Comparison of ENCODE assay signal across 28 cellular contexts in genomic region chr11:117862753-117863152, GRCh38. TPM values are rescaled to one million over a fixed set of nuclear protein-coding genes. Genes with fewer than 3 reads are reported as not detected.
A peak's percentile ranks its signal among the peaks of the same experiment; 100 is the strongest.
DNase-seq lines count a peak whose midpoint lies in the region; ATAC-seq and TF ChIP-seq lines count a peak whose summit lies in the region.
"Had no signal": no experiment of that assay in that cellular context is flagged by ENCODE, and none has a peak within 500 bp of the region (broad histone marks: within the 10 kb centered on the region; RNA-seq: fewer than 3 reads in every experiment).

No MANE protein-coding gene starts in this region.

- H3K27ac Mint-ChIP-seq in endothelial cell (ENCODE audit: unreplicated experiment): peak overlapping the region; percentile 61
- peak overlapping the region; percentile 30 to 90 (median 56) for H3K27ac Mint-ChIP-seq in nephron
- H3K27ac Mint-ChIP-seq: activated CD4-positive, alpha-beta memory T cell treated with anti-CD3 and anti-CD28 coated beads, Interleukin-2, amount 10 ng/mL, durations not matched to agents 7 days and 5 days; activated naive CD8-positive, alpha-beta T cell treated with anti-CD3 and anti-CD28 coated beads, Interleukin-2, amount 50 U/mL, for 24 hours; activated T-cell treated with anti-CD3 and anti-CD28 coated beads, Interleukin-2, amount 50 U/mL, for 24 hours; CD4-positive, alpha-beta T cell; HFFc6; naive B cell; T-helper 1 cell treated with Interleukin-12 subunit alpha and Interleukin-12 subunit beta and Interleukin-4 antibody, amounts not matched to agents 30 μg/mL and 1 μg/mL, for 36 hours had no signal

- H3K4me3 Mint-ChIP-seq in endothelial cell (ENCODE audit: unreplicated experiment): no peak overlapping the region
- no peak overlapping the region for H3K4me3 Mint-ChIP-seq in nephron
- H3K4me3 Mint-ChIP-seq: activated CD4-positive, alpha-beta memory T cell treated with anti-CD3 and anti-CD28 coated beads, Interleukin-2, amount 10 ng/mL, durations not matched to agents 7 days and 5 days; activated naive CD8-positive, alpha-beta T cell treated with anti-CD3 and anti-CD28 coated beads, Interleukin-2, amount 50 U/mL, for 24 hours; activated T-cell treated with anti-CD3 and anti-CD28 coated beads, Interleukin-2, amount 50 U/mL, for 24 hours; CD4-positive, alpha-beta T cell; HFFc6; naive B cell; T-helper 1 cell treated with Interleukin-12 subunit alpha and Interleukin-12 subunit beta and Interleukin-4 antibody, amounts not matched to agents 30 μg/mL and 1 μg/mL, for 36 hours had no signal

- peaks cover 72% of the 10 kb centered on the region for H3K4me1 ChIP-seq in testis

- H3K36me3 ChIP-seq in testis (ENCODE audit: low read depth, missing control alignments): no peaks in the 10 kb centered on the region

- H3K36me3 Mint-ChIP-seq in endothelial cell (ENCODE audit: low read depth, unreplicated experiment): no peaks in the 10 kb centered on the region
- peaks cover 11% of the 10 kb centered on the region for H3K36me3 Mint-ChIP-seq in nephron (ENCODE audit: low read depth)
- H3K36me3 Mint-ChIP-seq: naive B cell had no signal

- peak overlapping the region; percentile 79 to 83 for H3K27ac ChIP-seq in testis
- H3K27ac ChIP-seq: GM23248, HL-60, SK-N-MC had no signal

- ATAC-seq in HG03097 (IDR thresholded peaks at IDR 0.05; ENCODE audit: low FRiP score, unreplicated experiment): no peak
- ATAC-seq: activated CD4-positive, CD25-positive, alpha-beta regulatory T cell treated with anti-CD3 and anti-CD28 coated beads, Interleukin-2, amount 50 U/mL, for 24 hours; activated naive CD8-positive, alpha-beta T cell treated with anti-CD3 and anti-CD28 coated beads, Interleukin-2, amount 50 U/mL, for 24 hours had no signal

- intact Hi-C loops in testis (cut with DNase I; ENCODE audit: low total_unique reads): no loop called here

- no peaks in the 10 kb centered on the region for H3K9me3 ChIP-seq in testis

- TF ChIP-seq CTCF in endothelial cell (IDR thresholded peaks at IDR 0.05; ENCODE audit: unreplicated experiment): no peak
- no peak for TF ChIP-seq CTCF in nephron (IDR thresholded peaks at IDR 0.05; ENCODE audit: unreplicated experiment in 3 of 3)
- TF ChIP-seq CTCF in testis (IDR thresholded peaks at IDR 0.05): no peak

- H3K27me3 Mint-ChIP-seq in endothelial cell (ENCODE audit: unreplicated experiment) (peaks cover 9% of the 10 kb centered on the region), nephron (ENCODE audit: low read depth) (no peaks in the 10 kb centered on the region)
- H3K27me3 Mint-ChIP-seq: activated T-cell treated with anti-CD3 and anti-CD28 coated beads, Interleukin-2, amount 50 U/mL, for 24 hours had no signal

- H3K4me1 Mint-ChIP-seq in endothelial cell (ENCODE audit: unreplicated experiment) (peaks cover 26% of the 10 kb centered on the region), nephron (peaks cover 86% of the 10 kb centered on the region)
- H3K4me1 Mint-ChIP-seq: naive B cell had no signal

- no peak for TF ChIP-seq POLR2A in testis (IDR thresholded peaks at IDR 0.05)

- 68 to 78% methylated on average over 1 of the region's 1 CpG for WGBS in testis, 2 donors

- H3K9me3 Mint-ChIP-seq in endothelial cell (ENCODE audit: unreplicated experiment) (no peaks in the 10 kb centered on the region), nephron (no peaks in the 10 kb centered on the region)
- H3K9me3 Mint-ChIP-seq: activated CD4-positive, alpha-beta memory T cell treated with anti-CD3 and anti-CD28 coated beads, Interleukin-2, amount 10 ng/mL, durations not matched to agents 7 days and 5 days; activated naive CD8-positive, alpha-beta T cell treated with anti-CD3 and anti-CD28 coated beads, Interleukin-2, amount 50 U/mL, for 24 hours; activated T-cell treated with anti-CD3 and anti-CD28 coated beads, Interleukin-2, amount 50 U/mL, for 24 hours; CD4-positive, alpha-beta T cell; HFFc6; naive B cell; T-helper 1 cell treated with Interleukin-12 subunit alpha and Interleukin-12 subunit beta and Interleukin-4 antibody, amounts not matched to agents 30 μg/mL and 1 μg/mL, for 36 hours had no signal

- H3K27me3 ChIP-seq in testis: no peaks in the 10 kb centered on the region

- DNase-seq in activated CD8-positive, alpha-beta memory T cell treated with anti-CD3 and anti-CD28 coated beads for 24 hours: peak; percentile 28
- no peak for DNase-seq in activated CD8-positive, alpha-beta memory T cell treated with anti-CD3 and anti-CD28 coated beads, Interleukin-2, amount 50 U/mL, for 48 hours
- DNase-seq in endothelial cell (ENCODE audit: low spot score) (no peak), testis (no peak), ecto neural progenitor cell (ENCODE audit: low spot score) (no peak)
- DNase-seq in stimulated activated CD8-positive, alpha-beta memory T cell treated with anti-CD3 and anti-CD28 coated beads, Interleukin-4, amount 100 ng/mL, for 48 hours: no peak
- DNase-seq: 8988T; activated CD4-positive, alpha-beta memory T cell treated with anti-CD3 and anti-CD28 coated beads, Interleukin-2, amount 10 ng/mL, durations not matched to agents 7 days and 5 days; activated gamma-delta T cell treated with Interleukin-2 at 50 U/mL for 16 hours; activated naive CD8-positive, alpha-beta T cell treated with anti-CD3 and anti-CD28 coated beads, Interleukin-2, amount 50 U/mL, for 24 hours; activated T-cell treated with anti-CD3 and anti-CD28 coated beads, Interleukin-2, amount 50 U/mL, for 24 hours; CD4-positive, alpha-beta T cell; glutamatergic neuron; GM23248; HFFc6; kidney glomerular epithelial cell; naive B cell; NCI-H1436; NCI-H774; RPMI8226; stimulated activated CD4-positive, alpha-beta T cell treated with anti-CD3 and anti-CD28 coated beads, Interleukin-2, amount 100 ng/mL, for 24 hours had no signal

- no peak overlapping the region for H3K4me3 ChIP-seq in testis
- H3K4me3 ChIP-seq: GM23248, SK-N-MC, smooth muscle cell had no signal

RNA-seq across cellular contexts. Expression of gene FXYD6, which starts 13.7 kb away (rescaled TPM):
- total RNA-seq in endothelial cell (ENCODE audit: unreplicated experiment) (18.1 TPM), testis (100 to 1,000 TPM; 191 to 439 TPM)
- 186 TPM for polyA plus RNA-seq in testis (ENCODE audit: insufficient read depth, low read depth, low replicate concordance)
- total RNA-seq: activated CD4-positive, alpha-beta memory T cell treated with anti-CD3 and anti-CD28 coated beads, Interleukin-2, amount 10 ng/mL, durations not matched to agents 7 days and 5 days; CD4-positive, alpha-beta T cell; GM23248; HFFc6 had no signal
- polyA plus RNA-seq: GM23248 had no signal

RNA-seq across cellular contexts. Expression of gene FXYD2, which starts 38.2 kb away (rescaled TPM):
- total RNA-seq in endothelial cell (ENCODE audit: unreplicated experiment) (not detected), testis (1 to 10 TPM; 5.3 to 7.6 TPM)
- 8.3 TPM for polyA plus RNA-seq in testis (ENCODE audit: insufficient read depth, low read depth, low replicate concordance)
- total RNA-seq: GM23248, smooth muscle cell had no signal
- polyA plus RNA-seq: GM23248 had no signal

Comparison
In these comparisons a context has a peak if more than half of its experiments do, and no peak if none do; other contexts are left out.
1. RNA of gene FXYD6, which starts 13.7 kb away (total RNA-seq): 191 to 439 TPM in testis; 18.1 TPM in endothelial cell (single experiment); every median in the first group is over 10 times any median in the second.